ENCODE assay signal across 1 cellular context in genomic region chr9:113464286-113464660, GRCh38.
TF ChIP-seq lines count a peak whose summit lies in the region.

No MANE protein-coding gene starts in this region.

TF ChIP-seq in H1, 55 proteins besides CTCF, POLR2A, EP300 and RAD21:
- TF ChIP-seq POU5F1 (IDR thresholded peaks at IDR 0.05; ENCODE audit: low read depth, low read length), result no peak
- TF ChIP-seq CEBPB (IDR thresholded peaks at IDR 0.05; ENCODE audit: low read depth, low read length), result no peak
- TF ChIP-seq JUND (IDR thresholded peaks at IDR 0.05; ENCODE audit: low read length), result no peak
- TF ChIP-seq, protein P1, sequence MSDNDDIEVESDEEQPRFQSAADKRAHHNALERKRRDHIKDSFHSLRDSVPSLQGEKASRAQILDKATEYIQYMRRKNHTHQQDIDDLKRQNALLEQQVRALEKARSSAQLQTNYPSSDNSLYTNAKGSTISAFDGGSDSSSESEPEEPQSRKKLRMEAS (IDR thresholded peaks at IDR 0.05), result no peak
- no peak for TF ChIP-seq TAF7 (optimal IDR thresholded peaks at IDR 0.05; ENCODE audit: borderline replicate concordance, low read depth, low read length)
- peak; percentile 8 for TF ChIP-seq EZH2 (IDR thresholded peaks at IDR 0.05; ENCODE audit: low read depth, low read length, severe bottlenecking)
- TF ChIP-seq, protein P2, sequence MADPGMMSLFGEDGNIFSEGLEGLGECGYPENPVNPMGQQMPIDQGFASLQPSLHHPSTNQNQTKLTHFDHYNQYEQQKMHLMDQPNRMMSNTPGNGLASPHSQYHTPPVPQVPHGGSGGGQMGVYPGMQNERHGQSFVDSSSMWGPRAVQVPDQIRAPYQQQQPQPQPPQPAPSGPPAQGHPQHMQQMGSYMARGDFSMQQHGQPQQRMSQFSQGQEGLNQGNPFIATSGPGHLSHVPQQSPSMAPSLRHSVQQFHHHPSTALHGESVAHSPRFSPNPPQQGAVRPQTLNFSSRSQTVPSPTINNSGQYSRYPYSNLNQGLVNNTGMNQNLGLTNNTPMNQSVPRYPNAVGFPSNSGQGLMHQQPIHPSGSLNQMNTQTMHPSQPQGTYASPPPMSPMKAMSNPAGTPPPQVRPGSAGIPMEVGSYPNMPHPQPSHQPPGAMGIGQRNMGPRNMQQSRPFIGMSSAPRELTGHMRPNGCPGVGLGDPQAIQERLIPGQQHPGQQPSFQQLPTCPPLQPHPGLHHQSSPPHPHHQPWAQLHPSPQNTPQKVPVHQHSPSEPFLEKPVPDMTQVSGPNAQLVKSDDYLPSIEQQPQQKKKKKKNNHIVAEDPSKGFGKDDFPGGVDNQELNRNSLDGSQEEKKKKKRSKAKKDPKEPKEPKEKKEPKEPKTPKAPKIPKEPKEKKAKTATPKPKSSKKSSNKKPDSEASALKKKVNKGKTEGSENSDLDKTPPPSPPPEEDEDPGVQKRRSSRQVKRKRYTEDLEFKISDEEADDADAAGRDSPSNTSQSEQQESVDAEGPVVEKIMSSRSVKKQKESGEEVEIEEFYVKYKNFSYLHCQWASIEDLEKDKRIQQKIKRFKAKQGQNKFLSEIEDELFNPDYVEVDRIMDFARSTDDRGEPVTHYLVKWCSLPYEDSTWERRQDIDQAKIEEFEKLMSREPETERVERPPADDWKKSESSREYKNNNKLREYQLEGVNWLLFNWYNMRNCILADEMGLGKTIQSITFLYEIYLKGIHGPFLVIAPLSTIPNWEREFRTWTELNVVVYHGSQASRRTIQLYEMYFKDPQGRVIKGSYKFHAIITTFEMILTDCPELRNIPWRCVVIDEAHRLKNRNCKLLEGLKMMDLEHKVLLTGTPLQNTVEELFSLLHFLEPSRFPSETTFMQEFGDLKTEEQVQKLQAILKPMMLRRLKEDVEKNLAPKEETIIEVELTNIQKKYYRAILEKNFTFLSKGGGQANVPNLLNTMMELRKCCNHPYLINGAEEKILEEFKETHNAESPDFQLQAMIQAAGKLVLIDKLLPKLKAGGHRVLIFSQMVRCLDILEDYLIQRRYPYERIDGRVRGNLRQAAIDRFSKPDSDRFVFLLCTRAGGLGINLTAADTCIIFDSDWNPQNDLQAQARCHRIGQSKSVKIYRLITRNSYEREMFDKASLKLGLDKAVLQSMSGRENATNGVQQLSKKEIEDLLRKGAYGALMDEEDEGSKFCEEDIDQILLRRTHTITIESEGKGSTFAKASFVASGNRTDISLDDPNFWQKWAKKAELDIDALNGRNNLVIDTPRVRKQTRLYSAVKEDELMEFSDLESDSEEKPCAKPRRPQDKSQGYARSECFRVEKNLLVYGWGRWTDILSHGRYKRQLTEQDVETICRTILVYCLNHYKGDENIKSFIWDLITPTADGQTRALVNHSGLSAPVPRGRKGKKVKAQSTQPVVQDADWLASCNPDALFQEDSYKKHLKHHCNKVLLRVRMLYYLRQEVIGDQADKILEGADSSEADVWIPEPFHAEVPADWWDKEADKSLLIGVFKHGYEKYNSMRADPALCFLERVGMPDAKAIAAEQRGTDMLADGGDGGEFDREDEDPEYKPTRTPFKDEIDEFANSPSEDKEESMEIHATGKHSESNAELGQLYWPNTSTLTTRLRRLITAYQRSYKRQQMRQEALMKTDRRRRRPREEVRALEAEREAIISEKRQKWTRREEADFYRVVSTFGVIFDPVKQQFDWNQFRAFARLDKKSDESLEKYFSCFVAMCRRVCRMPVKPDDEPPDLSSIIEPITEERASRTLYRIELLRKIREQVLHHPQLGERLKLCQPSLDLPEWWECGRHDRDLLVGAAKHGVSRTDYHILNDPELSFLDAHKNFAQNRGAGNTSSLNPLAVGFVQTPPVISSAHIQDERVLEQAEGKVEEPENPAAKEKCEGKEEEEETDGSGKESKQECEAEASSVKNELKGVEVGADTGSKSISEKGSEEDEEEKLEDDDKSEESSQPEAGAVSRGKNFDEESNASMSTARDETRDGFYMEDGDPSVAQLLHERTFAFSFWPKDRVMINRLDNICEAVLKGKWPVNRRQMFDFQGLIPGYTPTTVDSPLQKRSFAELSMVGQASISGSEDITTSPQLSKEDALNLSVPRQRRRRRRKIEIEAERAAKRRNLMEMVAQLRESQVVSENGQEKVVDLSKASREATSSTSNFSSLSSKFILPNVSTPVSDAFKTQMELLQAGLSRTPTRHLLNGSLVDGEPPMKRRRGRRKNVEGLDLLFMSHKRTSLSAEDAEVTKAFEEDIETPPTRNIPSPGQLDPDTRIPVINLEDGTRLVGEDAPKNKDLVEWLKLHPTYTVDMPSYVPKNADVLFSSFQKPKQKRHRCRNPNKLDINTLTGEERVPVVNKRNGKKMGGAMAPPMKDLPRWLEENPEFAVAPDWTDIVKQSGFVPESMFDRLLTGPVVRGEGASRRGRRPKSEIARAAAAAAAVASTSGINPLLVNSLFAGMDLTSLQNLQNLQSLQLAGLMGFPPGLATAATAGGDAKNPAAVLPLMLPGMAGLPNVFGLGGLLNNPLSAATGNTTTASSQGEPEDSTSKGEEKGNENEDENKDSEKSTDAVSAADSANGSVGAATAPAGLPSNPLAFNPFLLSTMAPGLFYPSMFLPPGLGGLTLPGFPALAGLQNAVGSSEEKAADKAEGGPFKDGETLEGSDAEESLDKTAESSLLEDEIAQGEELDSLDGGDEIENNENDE (IDR thresholded peaks at IDR 0.05; ENCODE audit: insufficient replicate concordance, low read length), result no peak
- TF ChIP-seq MAFK (IDR thresholded peaks at IDR 0.05; ENCODE audit: low read depth, low read length), result no peak
TF ChIP-seq in H1: peak in this region for 1.
